1 cellular context compared by ENCODE assay signal in the genomic region with DNA sequence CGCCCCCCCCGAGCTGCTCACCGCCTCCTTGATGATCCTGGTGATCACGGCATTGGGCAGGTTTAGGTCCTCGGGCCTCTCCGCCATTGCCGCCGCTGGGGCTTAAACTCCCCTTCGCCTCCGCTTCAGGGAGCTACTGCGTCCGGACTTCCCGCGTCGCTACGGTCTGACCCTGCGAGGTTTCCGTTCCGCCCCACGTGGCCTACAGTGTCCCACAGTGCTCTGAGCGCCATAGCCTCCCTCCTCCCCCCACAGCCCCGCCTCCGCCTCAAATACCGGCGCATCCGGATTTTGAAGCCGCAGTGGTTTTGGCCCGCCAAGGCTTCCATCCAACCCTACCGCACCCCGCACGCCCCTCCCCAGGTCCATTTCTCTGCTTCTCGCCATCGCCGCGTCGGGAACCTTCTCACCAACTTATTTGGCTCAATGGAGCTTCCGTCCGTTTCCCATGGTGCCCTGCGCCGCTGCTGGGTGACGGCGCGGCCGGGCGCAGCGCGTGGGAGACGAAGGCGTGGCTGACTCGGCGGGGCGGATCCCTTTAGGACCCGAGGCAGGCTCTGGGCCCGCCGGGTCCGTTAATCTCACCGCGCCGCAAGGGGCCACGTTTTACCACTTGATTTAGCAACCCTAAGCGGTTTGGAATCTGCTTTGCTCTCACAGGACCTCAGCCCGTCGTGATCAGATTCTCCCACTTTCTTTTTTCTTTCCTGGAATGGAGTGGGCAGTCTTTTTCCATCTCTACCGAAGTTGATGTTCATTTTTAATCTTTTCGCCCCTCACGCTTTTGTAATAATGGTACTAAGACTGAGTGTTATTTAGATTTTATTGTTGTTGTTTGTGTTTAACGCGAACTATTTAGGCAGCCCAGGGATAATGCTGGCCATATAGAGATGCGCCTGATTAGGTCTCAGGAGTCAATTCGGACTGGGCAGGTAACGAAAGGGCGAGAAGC.
TF ChIP-seq lines count a peak whose summit lies in the region.

A gene with protein sequence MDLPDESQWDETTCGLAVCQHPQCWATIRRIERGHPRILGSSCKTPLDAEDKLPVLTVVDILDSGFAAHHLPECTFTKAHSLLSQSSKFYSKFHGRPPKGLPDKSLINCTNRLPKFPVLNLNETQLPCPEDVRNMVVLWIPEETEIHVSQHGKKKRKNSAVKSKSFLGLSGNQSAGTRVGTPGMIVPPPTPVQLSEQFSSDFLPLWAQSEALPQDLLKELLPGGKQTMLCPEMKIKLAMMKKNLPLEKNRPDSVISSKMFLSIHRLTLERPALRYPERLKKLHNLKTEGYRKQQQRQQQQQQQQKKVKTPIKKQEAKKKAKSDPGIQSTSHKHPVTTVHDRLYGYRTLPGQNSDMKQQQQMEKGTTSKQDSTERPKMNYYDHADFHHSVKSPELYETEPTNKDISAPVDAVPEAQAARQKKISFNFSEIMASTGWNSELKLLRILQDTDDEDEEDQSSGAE (plus strand): TSS at position 541 of the 952 bp plus-strand sequence. CDS start 2,747 bp downstream, outside the sequence.
Gene POLE3 (minus strand): TSS at position 469 of the 952 bp plus-strand sequence. CDS start 382 bp downstream, at position 87.

TF ChIP-seq in HepG2, 621 proteins besides CTCF, POLR2A, EP300 and RAD21 (continued from another document and continues in another):
- TF ChIP-seq, protein P1, sequence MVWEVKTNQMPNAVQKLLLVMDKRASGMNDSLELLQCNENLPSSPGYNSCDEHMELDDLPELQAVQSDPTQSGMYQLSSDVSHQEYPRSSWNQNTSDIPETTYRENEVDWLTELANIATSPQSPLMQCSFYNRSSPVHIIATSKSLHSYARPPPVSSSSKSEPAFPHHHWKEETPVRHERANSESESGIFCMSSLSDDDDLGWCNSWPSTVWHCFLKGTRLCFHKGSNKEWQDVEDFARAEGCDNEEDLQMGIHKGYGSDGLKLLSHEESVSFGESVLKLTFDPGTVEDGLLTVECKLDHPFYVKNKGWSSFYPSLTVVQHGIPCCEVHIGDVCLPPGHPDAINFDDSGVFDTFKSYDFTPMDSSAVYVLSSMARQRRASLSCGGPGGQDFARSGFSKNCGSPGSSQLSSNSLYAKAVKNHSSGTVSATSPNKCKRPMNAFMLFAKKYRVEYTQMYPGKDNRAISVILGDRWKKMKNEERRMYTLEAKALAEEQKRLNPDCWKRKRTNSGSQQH (CRISPR knock-in tag; IDR thresholded peaks at IDR 0.05; ENCODE audit: low read depth), result peak; percentile 91; the same call in 1 of the 2 replicates
- TF ChIP-seq KDM2A (CRISPR knock-in tag; IDR thresholded peaks at IDR 0.05; ENCODE audit: borderline replicate concordance, low read depth) (peak; percentile 95), POGZ (CRISPR knock-in tag; IDR thresholded peaks at IDR 0.05) (peak; percentile 96), ZNF7 (CRISPR knock-in tag; IDR thresholded peaks at IDR 0.05) (0 out of 2 replicates have a peak, but pooled peaks have one; percentile 28), HNRNPLL (IDR thresholded peaks at IDR 0.05; ENCODE audit: low read depth, low read length, poor library complexity, severe bottlenecking) (peak; percentile 88), STAG1 (CRISPR knock-in tag; IDR thresholded peaks at IDR 0.05) (peak; percentile 24; the same call in 1 of the 2 replicates), ZNF354B (CRISPR knock-in tag; IDR thresholded peaks at IDR 0.05) (no peak), SMAD1 (CRISPR knock-in tag; IDR thresholded peaks at IDR 0.05; ENCODE audit: borderline replicate concordance, low read depth) (no peak; the same call in 1 of the 2 replicates), HMGXB4 (CRISPR knock-in tag; IDR thresholded peaks at IDR 0.05; ENCODE audit: borderline replicate concordance in 1 of 2, low read depth in 1 of 2) (peak in 1 of 2 experiments; percentile 80; a peak in 2 of 4 replicates), HIVEP1 (CRISPR knock-in tag; IDR thresholded peaks at IDR 0.05) (peak; percentile 79), FOXA3 (CRISPR knock-in tag; IDR thresholded peaks at IDR 0.05) (peak; percentile 46; the same call in 1 of the 2 replicates), EEA1 (CRISPR knock-in tag; IDR thresholded peaks at IDR 0.05; ENCODE audit: borderline replicate concordance) (no peak; the same call in 1 of the 2 replicates), ZFY (CRISPR knock-in tag; IDR thresholded peaks at IDR 0.05) (peak; percentile 90), RCOR2 (CRISPR knock-in tag; IDR thresholded peaks at IDR 0.05) (peak; percentile 63; the same call in 1 of the 2 replicates), SATB2 (CRISPR knock-in tag; IDR thresholded peaks at IDR 0.05) (no peak; the same call in 1 of the 2 replicates), NKX3-1 (CRISPR knock-in tag; IDR thresholded peaks at IDR 0.05) (peak; percentile 74), NFRKB (IDR thresholded peaks at IDR 0.05) (0 out of 2 replicates have a peak, but pooled peaks have one; percentile 59), TCF7L2 (IDR thresholded peaks at IDR 0.05; ENCODE audit: low read depth, low read length) (no peak), ZNF614 (CRISPR knock-in tag; IDR thresholded peaks at IDR 0.05; ENCODE audit: borderline replicate concordance) (no peak; the same call in 1 of the 2 replicates), PBX3 (CRISPR knock-in tag; IDR thresholded peaks at IDR 0.05; ENCODE audit: borderline replicate concordance) (no peak), JDP2 (CRISPR knock-in tag; IDR thresholded peaks at IDR 0.05; ENCODE audit: borderline replicate concordance) (peak; percentile 31; the same call in 1 of the 2 replicates), SALL1 (CRISPR knock-in tag; IDR thresholded peaks at IDR 0.05) (peak; percentile 87), IKZF1 (IDR thresholded peaks at IDR 0.05) (no peak), MYC (CRISPR knock-in tag; IDR thresholded peaks at IDR 0.05; ENCODE audit: borderline replicate concordance) (peak; percentile 99), GATA4 (IDR thresholded peaks at IDR 0.05; ENCODE audit: borderline replicate concordance, low read depth) (no peak), PAXIP1 (CRISPR knock-in tag; conservative IDR thresholded peaks at IDR 0.05) (peak; percentile 68), KDM5A (IDR thresholded peaks at IDR 0.05; ENCODE audit: borderline replicate concordance, low read length) (peak; percentile 53; the same call in 1 of the 2 replicates), ZFAT (CRISPR knock-in tag; conservative IDR thresholded peaks at IDR 0.05) (no peak), MEF2D (CRISPR knock-in tag; IDR thresholded peaks at IDR 0.05) (peak; percentile 92), RFX5 (IDR thresholded peaks at IDR 0.05; ENCODE audit: low read depth, low read length) (0 out of 2 replicates have a peak, but pooled peaks have one; percentile 40), SOX6 (IDR thresholded peaks at IDR 0.05) (no peak), SOX6 (CRISPR knock-in tag; IDR thresholded peaks at IDR 0.05) (peak; percentile 87), ZNF251 (CRISPR knock-in tag; IDR thresholded peaks at IDR 0.05) (no peak), ZNF430 (CRISPR knock-in tag; IDR thresholded peaks at IDR 0.05) (0 out of 2 replicates have a peak, but pooled peaks have one; percentile 35)
- TF ChIP-seq, protein P2, sequence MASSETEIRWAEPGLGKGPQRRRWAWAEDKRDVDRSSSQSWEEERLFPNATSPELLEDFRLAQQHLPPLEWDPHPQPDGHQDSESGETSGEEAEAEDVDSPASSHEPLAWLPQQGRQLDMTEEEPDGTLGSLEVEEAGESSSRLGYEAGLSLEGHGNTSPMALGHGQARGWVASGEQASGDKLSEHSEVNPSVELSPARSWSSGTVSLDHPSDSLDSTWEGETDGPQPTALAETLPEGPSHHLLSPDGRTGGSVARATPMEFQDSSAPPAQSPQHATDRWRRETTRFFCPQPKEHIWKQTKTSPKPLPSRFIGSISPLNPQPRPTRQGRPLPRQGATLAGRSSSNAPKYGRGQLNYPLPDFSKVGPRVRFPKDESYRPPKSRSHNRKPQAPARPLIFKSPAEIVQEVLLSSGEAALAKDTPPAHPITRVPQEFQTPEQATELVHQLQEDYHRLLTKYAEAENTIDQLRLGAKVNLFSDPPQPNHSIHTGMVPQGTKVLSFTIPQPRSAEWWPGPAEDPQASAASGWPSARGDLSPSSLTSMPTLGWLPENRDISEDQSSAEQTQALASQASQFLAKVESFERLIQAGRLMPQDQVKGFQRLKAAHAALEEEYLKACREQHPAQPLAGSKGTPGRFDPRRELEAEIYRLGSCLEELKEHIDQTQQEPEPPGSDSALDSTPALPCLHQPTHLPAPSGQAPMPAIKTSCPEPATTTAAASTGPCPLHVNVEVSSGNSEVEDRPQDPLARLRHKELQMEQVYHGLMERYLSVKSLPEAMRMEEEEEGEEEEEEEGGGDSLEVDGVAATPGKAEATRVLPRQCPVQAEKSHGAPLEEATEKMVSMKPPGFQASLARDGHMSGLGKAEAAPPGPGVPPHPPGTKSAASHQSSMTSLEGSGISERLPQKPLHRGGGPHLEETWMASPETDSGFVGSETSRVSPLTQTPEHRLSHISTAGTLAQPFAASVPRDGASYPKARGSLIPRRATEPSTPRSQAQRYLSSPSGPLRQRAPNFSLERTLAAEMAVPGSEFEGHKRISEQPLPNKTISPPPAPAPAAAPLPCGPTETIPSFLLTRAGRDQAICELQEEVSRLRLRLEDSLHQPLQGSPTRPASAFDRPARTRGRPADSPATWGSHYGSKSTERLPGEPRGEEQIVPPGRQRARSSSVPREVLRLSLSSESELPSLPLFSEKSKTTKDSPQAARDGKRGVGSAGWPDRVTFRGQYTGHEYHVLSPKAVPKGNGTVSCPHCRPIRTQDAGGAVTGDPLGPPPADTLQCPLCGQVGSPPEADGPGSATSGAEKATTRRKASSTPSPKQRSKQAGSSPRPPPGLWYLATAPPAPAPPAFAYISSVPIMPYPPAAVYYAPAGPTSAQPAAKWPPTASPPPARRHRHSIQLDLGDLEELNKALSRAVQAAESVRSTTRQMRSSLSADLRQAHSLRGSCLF (CRISPR knock-in tag; IDR thresholded peaks at IDR 0.05; ENCODE audit: borderline replicate concordance), result no peak
- TF ChIP-seq, protein P3, sequence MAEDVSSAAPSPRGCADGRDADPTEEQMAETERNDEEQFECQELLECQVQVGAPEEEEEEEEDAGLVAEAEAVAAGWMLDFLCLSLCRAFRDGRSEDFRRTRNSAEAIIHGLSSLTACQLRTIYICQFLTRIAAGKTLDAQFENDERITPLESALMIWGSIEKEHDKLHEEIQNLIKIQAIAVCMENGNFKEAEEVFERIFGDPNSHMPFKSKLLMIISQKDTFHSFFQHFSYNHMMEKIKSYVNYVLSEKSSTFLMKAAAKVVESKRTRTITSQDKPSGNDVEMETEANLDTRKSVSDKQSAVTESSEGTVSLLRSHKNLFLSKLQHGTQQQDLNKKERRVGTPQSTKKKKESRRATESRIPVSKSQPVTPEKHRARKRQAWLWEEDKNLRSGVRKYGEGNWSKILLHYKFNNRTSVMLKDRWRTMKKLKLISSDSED (CRISPR knock-in tag; IDR thresholded peaks at IDR 0.05), result no peak
- TF ChIP-seq, protein P4, sequence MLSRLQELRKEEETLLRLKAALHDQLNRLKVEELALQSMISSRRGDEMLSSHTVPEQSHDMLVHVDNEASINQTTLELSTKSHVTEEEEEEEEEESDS (CRISPR knock-in tag; IDR thresholded peaks at IDR 0.05; ENCODE audit: borderline replicate concordance), result peak; percentile 87
- TF ChIP-seq, protein P5, sequence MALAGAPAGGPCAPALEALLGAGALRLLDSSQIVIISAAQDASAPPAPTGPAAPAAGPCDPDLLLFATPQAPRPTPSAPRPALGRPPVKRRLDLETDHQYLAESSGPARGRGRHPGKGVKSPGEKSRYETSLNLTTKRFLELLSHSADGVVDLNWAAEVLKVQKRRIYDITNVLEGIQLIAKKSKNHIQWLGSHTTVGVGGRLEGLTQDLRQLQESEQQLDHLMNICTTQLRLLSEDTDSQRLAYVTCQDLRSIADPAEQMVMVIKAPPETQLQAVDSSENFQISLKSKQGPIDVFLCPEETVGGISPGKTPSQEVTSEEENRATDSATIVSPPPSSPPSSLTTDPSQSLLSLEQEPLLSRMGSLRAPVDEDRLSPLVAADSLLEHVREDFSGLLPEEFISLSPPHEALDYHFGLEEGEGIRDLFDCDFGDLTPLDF (CRISPR knock-in tag; IDR thresholded peaks at IDR 0.05), result peak; percentile 81; the same call in 1 of the 2 replicates
